Comparison of ENCODE assay signal across 8 cellular contexts in genomic region chr16:67028555-67029248, GRCh38. TPM values are rescaled to one million over a fixed set of nuclear protein-coding genes. Genes with fewer than 3 reads are reported as not detected.
DNase-seq lines count a peak whose midpoint lies in the region; ATAC-seq, FAIRE-seq and TF ChIP-seq lines count a peak whose summit lies in the region.

Gene CBFB (plus strand): TSS chr16:67029149. CDS start chr16:67029408, 259 bp downstream.

- H3K4me3 ChIP-seq in AG09309 (ENCODE audit: control insufficient read depth, low read depth, low read length) (peak within 1 kb of the TSS; percentile 61), kidney (ENCODE audit: low read length in 2 of 2) (peak within 1 kb of the TSS; percentile 68 to 81)

- peak within 1 kb of the TSS; percentile 94 to 98 for H3K27ac ChIP-seq in kidney (ENCODE audit: low read depth in 2 of 2, low read length in 2 of 2)

- intact Hi-C loops in kidney (cut with DNase I): no loop called here

- no peaks in the 10 kb centered on the region for H3K9me3 ChIP-seq in kidney (ENCODE audit: control insufficient read depth in 1 of 2, low read length in 2 of 2)

- FAIRE-seq in kidney (lab: Jason Lieb, UNC): no peak

- peak; percentile 61 for DNase-seq in AG09309 (ENCODE audit: low read depth)
- peak; percentile 93 for DNase-seq in NCI-H460 (ENCODE audit: extremely low read depth, low read depth)
- DNase-seq in activated CD4-positive, CD25-positive, alpha-beta regulatory T cell treated with anti-CD3 and anti-CD28 coated beads, Interleukin-2, amount 50 U/mL, for 72 hours: peak; percentile 92
- peak; percentile 86 for DNase-seq in cerebellar cortex (ENCODE audit: low spot score)
- DNase-seq in kidney: peak; percentile 97
- DNase-seq in stimulated activated CD4-positive, alpha-beta T cell treated with anti-CD3 and anti-CD28 coated beads, Interleukin-15, amount 100 ng/mL, for 1 hour (ENCODE audit: low read depth in 1 of 2, low spot score in 1 of 2): peak; percentile 89 to 92

- ATAC-seq in GM18909 (IDR thresholded peaks at IDR 0.05; ENCODE audit: poor library complexity, unreplicated experiment) (peak; percentile 80), HG03175 (IDR thresholded peaks at IDR 0.05; ENCODE audit: unreplicated experiment) (peak; percentile 84)

- H3K9ac ChIP-seq in kidney (ENCODE audit: low read length in 2 of 2): peak within 1 kb of the TSS; percentile 50 to 79

- TF ChIP-seq CTCF in AG09309 (IDR thresholded peaks at IDR 0.05; ENCODE audit: control insufficient read depth, insufficient read depth, low read depth, low read length, missing control alignments): no peak
- TF ChIP-seq CTCF in kidney (IDR thresholded peaks at IDR 0.05; ENCODE audit: borderline replicate concordance, extremely low read depth, insufficient read depth): no peak

- no peaks in the 10 kb centered on the region for H3K36me3 ChIP-seq in kidney (ENCODE audit: control insufficient read depth in 1 of 2, insufficient read depth in 2 of 2, low read length in 2 of 2)

- H3K4me1 ChIP-seq in kidney (ENCODE audit: control insufficient read depth in 1 of 2, insufficient read depth in 1 of 2, low read depth in 1 of 2, low read length in 2 of 2): peaks cover 3 to 12% of the 10 kb centered on the region in 2 donors

RNA-seq across cellular contexts. Expression of gene CBFB, which starts in this region (rescaled TPM):
- total RNA-seq in NCI-H460 (2014; rRNA removed; shearing (Covaris generic)): 99.5 and 111 TPM in 2 replicates
- polyA plus RNA-seq in NCI-H460 (2014; cell fraction: nucleus; rRNA removed): 76.1 and 87.4 TPM in 2 replicates
- total RNA-seq in kidney: 57.3 TPM
- polyA plus RNA-seq in kidney (ENCODE audit: insufficient read depth, low read depth, low replicate concordance): 9.7 TPM

Comparison
In these comparisons a context has a peak if more than half of its experiments do, and no peak if none do; other contexts are left out.
1. Peak in every context shown above with its lines: DNase-seq, ATAC-seq, H3K4me3 ChIP-seq and H3K27ac ChIP-seq.